Comparison of ENCODE assay signal across 1 cellular context in genomic region chr19:8084152-8084551, GRCh38.
TF ChIP-seq lines count a peak whose summit lies in the region.

No MANE protein-coding gene starts in this region.

TF ChIP-seq in K562, 482 proteins besides CTCF, POLR2A, EP300 and RAD21 (continued from another document):
- TF ChIP-seq NR0B1 (IDR thresholded peaks at IDR 0.05; ENCODE audit: partially characterized antibody): no peak
- no peak for TF ChIP-seq JUND (IDR thresholded peaks at IDR 0.05; ENCODE audit: borderline replicate concordance, low read depth, low read length)
- no peak for TF ChIP-seq JUND (tag; IDR thresholded peaks at IDR 0.05; ENCODE audit: borderline replicate concordance, low read depth, low read length)
- TF ChIP-seq RUNX1 (IDR thresholded peaks at IDR 0.05; ENCODE audit: low read depth): no peak
- no peak for TF ChIP-seq ZNF239 (CRISPR knock-in tag; IDR thresholded peaks at IDR 0.05)
- TF ChIP-seq RBM15 (IDR thresholded peaks at IDR 0.05; ENCODE audit: insufficient read depth, low read length): no peak
- TF ChIP-seq ILK (tag; IDR thresholded peaks at IDR 0.05; ENCODE audit: borderline replicate concordance, low read depth): no peak
